ENCODE assay signal across 25 cellular contexts in genomic region chr4:162732871-162733270, GRCh38.
"Had no signal": no experiment of that assay in that cellular context is flagged by ENCODE, and none has a peak within 500 bp of the region (broad histone marks: within the 10 kb centered on the region; RNA-seq: fewer than 3 reads in every experiment).

No MANE protein-coding gene starts in this region.

- DNase-seq: activated CD4-positive, alpha-beta T cell treated with anti-CD3 and anti-CD28 coated beads, Interleukin-2, amount 10 ng/mL, durations not matched to agents 7 days and 5 days; activated CD8-positive, alpha-beta memory T cell treated with anti-CD3 and anti-CD28 coated beads, Interleukin-2, amount 10 ng/mL, durations not matched to agents 7 days and 5 days; activated CD8-positive, alpha-beta T cell treated with anti-CD3 and anti-CD28 coated beads for 36 hours; activated gamma-delta T cell; activated naive CD4-positive, alpha-beta T cell treated with anti-CD3 and anti-CD28 coated beads, Interleukin-2, amount 50 U/mL, for 16 hours; activated T-cell treated with anti-CD3 and anti-CD28 coated beads for 4 hours; brain microvascular endothelial cell; caudate nucleus; dorsolateral prefrontal cortex; effector memory CD8-positive, alpha-beta T cell; hippocampal formation; nucleus accumbens; right cardiac atrium; small intestine; stimulated activated CD4-positive, alpha-beta T cell treated with anti-CD3 and anti-CD28 coated beads, Interleukin-15, amount 100 ng/mL, for 24 hours; stimulated activated CD8-positive, alpha-beta memory T cell treated with anti-CD3 and anti-CD28 coated beads, Interleukin-4, amount 100 ng/mL, for 48 hours; stimulated activated naive CD4-positive, alpha-beta T cell; T1000; testis; trophoblast cell; uterus had no signal

- H3K4me1 Mint-ChIP-seq: activated CD4-positive, alpha-beta T cell treated with anti-CD3 and anti-CD28 coated beads, Interleukin-2, amount 10 ng/mL, durations not matched to agents 7 days and 5 days; activated CD8-positive, alpha-beta memory T cell treated with anti-CD3 and anti-CD28 coated beads, Interleukin-2, amount 10 ng/mL, durations not matched to agents 7 days and 5 days; nephron had no signal

- H3K27ac Mint-ChIP-seq: activated CD4-positive, alpha-beta T cell treated with anti-CD3 and anti-CD28 coated beads, Interleukin-2, amount 10 ng/mL, durations not matched to agents 7 days and 5 days; activated CD8-positive, alpha-beta memory T cell treated with anti-CD3 and anti-CD28 coated beads, Interleukin-2, amount 10 ng/mL, durations not matched to agents 7 days and 5 days; activated CD8-positive, alpha-beta T cell treated with anti-CD3 and anti-CD28 coated beads for 36 hours; effector memory CD8-positive, alpha-beta T cell; nephron; T-helper 1 cell treated with Interleukin-12 subunit alpha and Interleukin-12 subunit beta and Interleukin-4 antibody, amounts not matched to agents 30 μg/mL and 1 μg/mL, for 36 hours had no signal

- H2AFZ ChIP-seq: parathyroid adenoma had no signal

- H3K9me3 ChIP-seq: ascending aorta, testis, uterus had no signal

- H3K4me3 ChIP-seq: ascending aorta, dorsolateral prefrontal cortex, testis, uterus had no signal

- H3K27me3 Mint-ChIP-seq: activated CD4-positive, alpha-beta T cell treated with anti-CD3 and anti-CD28 coated beads, Interleukin-2, amount 10 ng/mL, durations not matched to agents 7 days and 5 days; activated CD8-positive, alpha-beta memory T cell treated with anti-CD3 and anti-CD28 coated beads, Interleukin-2, amount 10 ng/mL, durations not matched to agents 7 days and 5 days; activated CD8-positive, alpha-beta T cell treated with anti-CD3 and anti-CD28 coated beads for 36 hours; effector memory CD8-positive, alpha-beta T cell had no signal

- H3K4me3 Mint-ChIP-seq: activated CD4-positive, alpha-beta T cell treated with anti-CD3 and anti-CD28 coated beads, Interleukin-2, amount 10 ng/mL, durations not matched to agents 7 days and 5 days; activated CD8-positive, alpha-beta memory T cell treated with anti-CD3 and anti-CD28 coated beads, Interleukin-2, amount 10 ng/mL, durations not matched to agents 7 days and 5 days; activated CD8-positive, alpha-beta T cell treated with anti-CD3 and anti-CD28 coated beads for 36 hours; effector memory CD8-positive, alpha-beta T cell; nephron; T-helper 1 cell treated with Interleukin-12 subunit alpha and Interleukin-12 subunit beta and Interleukin-4 antibody, amounts not matched to agents 30 μg/mL and 1 μg/mL, for 36 hours had no signal

- H3K9me3 Mint-ChIP-seq: activated CD4-positive, alpha-beta T cell treated with anti-CD3 and anti-CD28 coated beads, Interleukin-2, amount 10 ng/mL, durations not matched to agents 7 days and 5 days; activated CD8-positive, alpha-beta T cell treated with anti-CD3 and anti-CD28 coated beads for 36 hours; effector memory CD8-positive, alpha-beta T cell; nephron; T-helper 1 cell treated with Interleukin-12 subunit alpha and Interleukin-12 subunit beta and Interleukin-4 antibody, amounts not matched to agents 30 μg/mL and 1 μg/mL, for 36 hours had no signal

- H3K79me2 ChIP-seq: parathyroid adenoma had no signal

- H3K9ac ChIP-seq: parathyroid adenoma had no signal

- H3K36me3 Mint-ChIP-seq: activated CD8-positive, alpha-beta memory T cell treated with anti-CD3 and anti-CD28 coated beads, Interleukin-2, amount 10 ng/mL, durations not matched to agents 7 days and 5 days had no signal

- H3K27me3 ChIP-seq: ascending aorta, brain microvascular endothelial cell, dorsolateral prefrontal cortex, testis, uterus had no signal

- H3K4me1 ChIP-seq: ascending aorta, parathyroid adenoma, testis, uterus had no signal

- H3K27ac ChIP-seq: ascending aorta, brain microvascular endothelial cell, dorsolateral prefrontal cortex, parathyroid adenoma, testis, uterus had no signal

- H3K36me3 ChIP-seq: ascending aorta, brain microvascular endothelial cell, uterus had no signal
